ENCODE assay signal across 8 cellular contexts in genomic region chr16:15305894-15306293, GRCh38.
DNase-seq lines count a peak whose midpoint lies in the region; ATAC-seq and TF ChIP-seq lines count a peak whose summit lies in the region.
"Not testable (repeated sequence)": the region's sequence is repeated elsewhere in the genome, so short reads cannot be mapped to it uniquely, and the experiment has no call there.

No MANE protein-coding gene starts in this region.

- BruUV-seq in MCF 10A (replicated peaks; lab: Mats Ljungman, UMichigan): not testable (repeated sequence)

- H3K4me1 ChIP-seq in foreskin keratinocyte: not testable (repeated sequence)

- TF ChIP-seq CTCF in AG04450 (IDR thresholded peaks at IDR 0.05; ENCODE audit: low read depth, low read length); MCF 10A (IDR thresholded peaks at IDR 0.05; ENCODE audit: unreplicated experiment); foreskin keratinocyte (conservative IDR thresholded peaks at IDR 0.05): not testable (repeated sequence)

- intact Hi-C loops in MCF 10A (cut with micrococcal nuclease): not testable (repeated sequence)

- H3K9me3 Mint-ChIP-seq in MCF 10A (ENCODE audit: unreplicated experiment): not testable (repeated sequence)

- H3K4me1 Mint-ChIP-seq in MCF 10A (ENCODE audit: insufficient read depth, unreplicated experiment): not testable (repeated sequence)

- H3K27me3 ChIP-seq in AG04450 (ENCODE audit: control insufficient read depth, insufficient read depth, low read length); foreskin keratinocyte: not testable (repeated sequence)

- ATAC-seq in foreskin keratinocyte: peak; percentile 83

- POLR2A ChIA-PET in AG04450 (lab: Yijun Ruan, JAX); MCF 10A (lab: Yijun Ruan, JAX): not testable (repeated sequence)

- not testable (repeated sequence) for H3K4me3 ChIP-seq in AG04450 (ENCODE audit: low read depth, low read length)

- H3K36me3 Mint-ChIP-seq in MCF 10A (ENCODE audit: insufficient read depth, unreplicated experiment): not testable (repeated sequence)

- not testable (repeated sequence) for H3K27ac Mint-ChIP-seq in MCF 10A (ENCODE audit: low read depth, unreplicated experiment)

- not testable (repeated sequence) for H3K9me3 ChIP-seq in AG04450 (ENCODE audit: control insufficient read depth, insufficient read depth, low read length)

- H3K4me3 Mint-ChIP-seq in MCF 10A (ENCODE audit: unreplicated experiment): not testable (repeated sequence)

- CTCF ChIA-PET in AG04450 (lab: Charles Lee); MCF 10A (lab: Yijun Ruan, JAX): not testable (repeated sequence)

- DNase-seq in AG04450 (ENCODE audit: low read depth, low spot score): peak; percentile 8
- peak; percentile 5 for DNase-seq in EL
- DNase-seq in HT1080 (ENCODE audit: low read depth): peak; percentile 57
- DNase-seq in RPMI7951 (ENCODE audit: low read depth): peak; percentile 45
- DNase-seq in MCF 10A (ENCODE audit: unreplicated experiment): peak; percentile 54
- peak; percentile 0 for DNase-seq in fibroblast of gingiva (ENCODE audit: low read depth)
- peak; percentile 88 to 97 for DNase-seq in foreskin keratinocyte
- DNase-seq in stromal cell of bone marrow (ENCODE audit: low read depth): peak; percentile 80

- H3K27ac ChIP-seq in AG04450 (ENCODE audit: low read depth, low read length); foreskin keratinocyte: not testable (repeated sequence)

- H3K27me3 Mint-ChIP-seq in MCF 10A (ENCODE audit: insufficient read depth, unreplicated experiment): not testable (repeated sequence)

Comparison
In these comparisons a context has a peak if more than half of its experiments do, and no peak if none do; other contexts are left out.
1. DNase-seq: peak in every context shown above with its lines; median percentile 92 in foreskin keratinocyte; 80 in stromal cell of bone marrow; 57 in HT1080; 54 in MCF 10A; 45 in RPMI7951; 8 in AG04450; 5 in EL; 0 in fibroblast of gingiva.